30 cellular contexts compared by ENCODE assay signal in genomic region chr10:128871671-128872231, GRCh38.
"Had no signal": no experiment of that assay in that cellular context is flagged by ENCODE, and none has a peak within 500 bp of the region (broad histone marks: within the 10 kb centered on the region; RNA-seq: fewer than 3 reads in every experiment).

No MANE protein-coding gene starts in this region.

- H3K9me3 ChIP-seq: adrenal gland, body of pancreas, esophagus muscularis mucosa, gastrocnemius medialis had no signal

- H3K9me3 Mint-ChIP-seq: activated CD4-positive, alpha-beta memory T cell treated with anti-CD3 and anti-CD28 coated beads for 36 hours; activated CD4-positive, alpha-beta T cell treated with anti-CD3 and anti-CD28 coated beads, Interleukin-2, amount 10 ng/mL, durations not matched to agents 24 days and 14 days; activated naive CD4-positive, alpha-beta T cell treated with anti-CD3 and anti-CD28 coated beads for 36 hours; activated naive CD4-positive, alpha-beta T cell treated with anti-CD3 and anti-CD28 coated beads, Interleukin-2, amount 50 U/mL, for 24 hours; activated naive CD8-positive, alpha-beta T cell treated with anti-CD3 and anti-CD28 coated beads for 36 hours; activated naive CD8-positive, alpha-beta T cell treated with anti-CD3 and anti-CD28 coated beads, Interleukin-2, amount 50 U/mL, for 24 hours; activated T-helper 1 cell treated with anti-CD3 and anti-CD28 coated beads, Interleukin-12 subunit alpha, Interleukin-12 subunit beta, Interleukin-2, Interleukin-4 antibody, amounts not matched to agents 30 ng/mL and 10 ng/mL and 1 ng/mL, durations not matched to agents 14 hours and 24 hours and 36 hours; activated T-helper 2 cell treated with anti-CD3 and anti-CD28 coated beads, Interferon-gamma antibody, Interleukin-2, Interleukin-4, amounts not matched to agents 10 μg/mL and 5 μg/mL and 100 μg/mL, durations not matched to agents 14 hours and 24 hours and 36 hours; dendritic cell treated with granulocyte-macrophage colony-stimulating factor and Interleukin-4, amounts not matched to agents 40 ng/mL and 50 ng/mL, for 4 days had no signal

- H3K27me3 ChIP-seq: adrenal gland, body of pancreas, esophagus muscularis mucosa, foreskin keratinocyte, gastrocnemius medialis had no signal

- H3K36me3 Mint-ChIP-seq: activated CD4-positive, alpha-beta memory T cell treated with anti-CD3 and anti-CD28 coated beads for 36 hours; activated CD8-positive, alpha-beta memory T cell treated with anti-CD3 and anti-CD28 coated beads, Interleukin-2, amount 10 ng/mL, durations not matched to agents 7 days and 5 days; activated naive CD4-positive, alpha-beta T cell treated with anti-CD3 and anti-CD28 coated beads, Interleukin-2, amount 50 U/mL, for 24 hours; activated naive CD8-positive, alpha-beta T cell treated with anti-CD3 and anti-CD28 coated beads for 36 hours had no signal

- H3K4me1 ChIP-seq: adrenal gland, foreskin keratinocyte, gastrocnemius medialis had no signal

- H3K36me3 ChIP-seq: adrenal gland, esophagus muscularis mucosa, gastrocnemius medialis had no signal

- H3K4me1 Mint-ChIP-seq: activated CD4-positive, alpha-beta T cell treated with anti-CD3 and anti-CD28 coated beads for 36 hours; activated CD4-positive, alpha-beta T cell treated with anti-CD3 and anti-CD28 coated beads, Interleukin-2, amount 10 ng/mL, durations not matched to agents 24 days and 14 days; activated CD8-positive, alpha-beta memory T cell treated with anti-CD3 and anti-CD28 coated beads, Interleukin-2, amount 10 ng/mL, durations not matched to agents 7 days and 5 days; activated naive CD4-positive, alpha-beta T cell treated with anti-CD3 and anti-CD28 coated beads, Interleukin-2, amount 50 U/mL, for 24 hours; activated naive CD8-positive, alpha-beta T cell treated with anti-CD3 and anti-CD28 coated beads for 36 hours; activated naive CD8-positive, alpha-beta T cell treated with anti-CD3 and anti-CD28 coated beads, Interleukin-2, amount 50 U/mL, for 24 hours had no signal

- DNase-seq: activated CD4-positive, alpha-beta memory T cell treated with anti-CD3 and anti-CD28 coated beads for 36 hours; activated CD4-positive, alpha-beta T cell treated with anti-CD3 and anti-CD28 coated beads for 36 hours; activated CD4-positive, alpha-beta T cell treated with anti-CD3 and anti-CD28 coated beads, Interleukin-2, amount 10 ng/mL, durations not matched to agents 24 days and 14 days; activated CD4-positive, CD25-positive, alpha-beta regulatory T cell; activated CD4-positive, CD25-positive, alpha-beta regulatory T cell treated with anti-CD3 and anti-CD28 coated beads, Interleukin-2, amount 50 U/mL, for 72 hours; activated CD8-positive, alpha-beta memory T cell treated with anti-CD3 and anti-CD28 coated beads, Interleukin-2, amount 10 ng/mL, durations not matched to agents 7 days and 5 days; activated CD8-positive, alpha-beta memory T cell treated with anti-CD3 and anti-CD28 coated beads, Interleukin-2, amount 50 U/mL, for 4 hours; activated CD8-positive, alpha-beta T cell treated with anti-CD3 and anti-CD28 coated beads, Interleukin-2, amount 10 ng/mL, durations not matched to agents 7 days and 5 days; activated effector memory CD4-positive, alpha-beta T cell treated with anti-CD3 and anti-CD28 coated beads, Interleukin-2, amount 50 U/mL, for 16 hours; activated naive CD4-positive, alpha-beta T cell treated with anti-CD3 and anti-CD28 coated beads for 36 hours; activated naive CD8-positive, alpha-beta T cell treated with anti-CD3 and anti-CD28 coated beads for 36 hours; activated naive CD8-positive, alpha-beta T cell treated with anti-CD3 and anti-CD28 coated beads, Interleukin-2, amount 50 U/mL, for 24 hours; activated T-cell treated with anti-CD3 and anti-CD28 coated beads, Interleukin-2, amount 50 U/mL, for 1 hour; activated T-cell treated with anti-CD3 and anti-CD28 coated beads, Interleukin-2, amount 50 U/mL, for 48 hours; adrenal gland; amygdala; aorta; body of pancreas; dorsolateral prefrontal cortex; effector CD4-positive, alpha-beta T cell; effector memory CD8-positive, alpha-beta T cell; erythroblast; foreskin keratinocyte; gastrocnemius medialis; T-helper 2 cell had no signal

- H3K4me3 Mint-ChIP-seq: activated CD4-positive, alpha-beta memory T cell treated with anti-CD3 and anti-CD28 coated beads for 36 hours; activated CD4-positive, alpha-beta T cell treated with anti-CD3 and anti-CD28 coated beads for 36 hours; activated CD4-positive, alpha-beta T cell treated with anti-CD3 and anti-CD28 coated beads, Interleukin-2, amount 10 ng/mL, durations not matched to agents 24 days and 14 days; activated CD8-positive, alpha-beta memory T cell treated with anti-CD3 and anti-CD28 coated beads, Interleukin-2, amount 10 ng/mL, durations not matched to agents 7 days and 5 days; activated CD8-positive, alpha-beta T cell treated with anti-CD3 and anti-CD28 coated beads, Interleukin-2, amount 10 ng/mL, durations not matched to agents 7 days and 5 days; activated naive CD4-positive, alpha-beta T cell treated with anti-CD3 and anti-CD28 coated beads for 36 hours; activated naive CD4-positive, alpha-beta T cell treated with anti-CD3 and anti-CD28 coated beads, Interleukin-2, amount 50 U/mL, for 24 hours; activated naive CD8-positive, alpha-beta T cell treated with anti-CD3 and anti-CD28 coated beads for 36 hours; activated naive CD8-positive, alpha-beta T cell treated with anti-CD3 and anti-CD28 coated beads, Interleukin-2, amount 50 U/mL, for 24 hours; activated T-helper 1 cell treated with anti-CD3 and anti-CD28 coated beads, Interleukin-12 subunit alpha, Interleukin-12 subunit beta, Interleukin-2, Interleukin-4 antibody, amounts not matched to agents 30 ng/mL and 10 ng/mL and 1 ng/mL, durations not matched to agents 14 hours and 24 hours and 36 hours; dendritic cell treated with granulocyte-macrophage colony-stimulating factor and Interleukin-4, amounts not matched to agents 40 ng/mL and 50 ng/mL, for 4 days; effector memory CD8-positive, alpha-beta T cell had no signal

- ATAC-seq: activated CD4-positive, alpha-beta T cell treated with anti-CD3 and anti-CD28 coated beads for 36 hours; activated CD8-positive, alpha-beta memory T cell treated with anti-CD3 and anti-CD28 coated beads, Interleukin-2, amount 10 ng/mL, durations not matched to agents 7 days and 5 days; activated CD8-positive, alpha-beta T cell treated with anti-CD3 and anti-CD28 coated beads, Interleukin-2, amount 10 ng/mL, durations not matched to agents 7 days and 5 days; activated naive CD8-positive, alpha-beta T cell treated with anti-CD3 and anti-CD28 coated beads, Interleukin-2, amount 50 U/mL, for 24 hours; body of pancreas; effector memory CD8-positive, alpha-beta T cell; foreskin keratinocyte; gastrocnemius medialis had no signal

- H3K27ac Mint-ChIP-seq: activated CD4-positive, alpha-beta memory T cell treated with anti-CD3 and anti-CD28 coated beads for 36 hours; activated CD4-positive, alpha-beta T cell treated with anti-CD3 and anti-CD28 coated beads for 36 hours; activated CD4-positive, alpha-beta T cell treated with anti-CD3 and anti-CD28 coated beads, Interleukin-2, amount 10 ng/mL, durations not matched to agents 24 days and 14 days; activated CD8-positive, alpha-beta memory T cell treated with anti-CD3 and anti-CD28 coated beads, Interleukin-2, amount 10 ng/mL, durations not matched to agents 7 days and 5 days; activated CD8-positive, alpha-beta T cell treated with anti-CD3 and anti-CD28 coated beads, Interleukin-2, amount 10 ng/mL, durations not matched to agents 7 days and 5 days; activated naive CD4-positive, alpha-beta T cell treated with anti-CD3 and anti-CD28 coated beads for 36 hours; activated naive CD4-positive, alpha-beta T cell treated with anti-CD3 and anti-CD28 coated beads, Interleukin-2, amount 50 U/mL, for 24 hours; activated naive CD8-positive, alpha-beta T cell treated with anti-CD3 and anti-CD28 coated beads for 36 hours; activated naive CD8-positive, alpha-beta T cell treated with anti-CD3 and anti-CD28 coated beads, Interleukin-2, amount 50 U/mL, for 24 hours; activated T-helper 1 cell treated with anti-CD3 and anti-CD28 coated beads, Interleukin-12 subunit alpha, Interleukin-12 subunit beta, Interleukin-2, Interleukin-4 antibody, amounts not matched to agents 30 ng/mL and 10 ng/mL and 1 ng/mL, durations not matched to agents 14 hours and 24 hours and 36 hours; activated T-helper 2 cell treated with anti-CD3 and anti-CD28 coated beads, Interferon-gamma antibody, Interleukin-2, Interleukin-4, amounts not matched to agents 10 μg/mL and 5 μg/mL and 100 μg/mL, durations not matched to agents 14 hours and 24 hours and 36 hours; dendritic cell treated with granulocyte-macrophage colony-stimulating factor and Interleukin-4, amounts not matched to agents 40 ng/mL and 50 ng/mL, for 4 days; effector memory CD8-positive, alpha-beta T cell had no signal

- H3K27ac ChIP-seq: adrenal gland, body of pancreas, dorsolateral prefrontal cortex, esophagus muscularis mucosa, foreskin keratinocyte, gastrocnemius medialis had no signal

- H3K27me3 Mint-ChIP-seq: dendritic cell treated with granulocyte-macrophage colony-stimulating factor and Interleukin-4, amounts not matched to agents 40 ng/mL and 50 ng/mL, for 4 days had no signal

- H3K4me3 ChIP-seq: adrenal gland, body of pancreas, dorsolateral prefrontal cortex, esophagus muscularis mucosa, gastrocnemius medialis had no signal
